Comparison of ENCODE assay signal across 7 cellular contexts in the genomic region with DNA sequence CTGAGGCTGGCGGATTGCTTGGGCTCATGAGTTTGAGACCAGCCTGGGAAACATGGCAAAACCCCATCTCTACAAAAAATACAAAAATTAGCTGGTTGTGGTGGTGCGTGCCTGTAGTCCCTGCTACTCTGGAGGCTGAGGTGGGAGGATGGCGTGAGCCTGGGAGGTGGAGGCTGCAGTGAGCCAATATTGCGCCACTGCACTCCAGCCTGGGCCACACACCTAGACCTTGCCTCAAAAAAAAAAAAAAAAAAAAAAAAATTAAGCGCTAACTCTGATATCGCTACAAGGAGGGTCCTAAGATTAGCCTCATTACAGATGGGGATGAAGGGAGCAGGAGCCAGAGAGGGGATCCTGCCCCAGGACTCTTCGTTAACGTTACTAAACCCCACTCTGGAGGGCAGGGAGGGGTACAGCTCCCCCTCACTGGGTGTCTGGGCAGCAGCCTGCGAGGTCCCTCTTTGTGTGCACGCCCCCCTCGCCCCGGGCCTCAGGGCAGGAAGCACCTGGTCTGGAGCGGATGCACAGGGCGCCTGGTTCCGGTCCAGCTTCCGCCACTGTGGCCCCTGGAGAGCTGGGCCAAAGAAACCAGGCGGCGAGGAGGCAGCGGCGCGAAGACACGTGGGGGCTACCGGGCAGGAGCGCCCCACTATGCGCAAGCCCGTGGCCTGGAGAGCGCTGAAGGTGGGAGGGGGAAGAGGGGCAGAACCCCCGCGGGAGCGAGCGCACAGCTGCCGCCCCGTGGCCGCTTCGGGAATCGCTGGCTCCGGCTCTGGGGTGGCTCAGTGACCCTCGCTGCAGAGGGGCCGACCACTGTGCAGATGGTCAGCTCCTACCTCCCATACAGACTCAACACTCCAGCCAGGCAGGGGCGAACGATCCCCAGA. TPM values are rescaled to one million over a fixed set of nuclear protein-coding genes. Genes with fewer than 3 reads are reported as not detected.
DNase-seq lines count a peak whose midpoint lies in the region; ATAC-seq and TF ChIP-seq lines count a peak whose summit lies in the region.

No MANE protein-coding gene starts in this region.

- DNase-seq in LNCaP clone FGC (ENCODE audit: low read depth) (no peak), osteocyte (ENCODE audit: extremely low spot score, unreplicated experiment) (no peak), HPDE6-E6E7 (ENCODE audit: extremely low spot score) (no peak)
- DNase-seq in activated T-cell treated with anti-CD3 and anti-CD28 coated beads, Interleukin-2, amount 50 U/mL, for 1 hour, result peak; percentile 78

- peaks cover 4% of the 10 kb centered on the region for H3K27me3 Mint-ChIP-seq in osteocyte (ENCODE audit: unreplicated experiment)

- no peaks in the 10 kb centered on the region for H3K9me3 Mint-ChIP-seq in osteocyte (ENCODE audit: unreplicated experiment)

- ATAC-seq in esophagus mucosa (peak; percentile 42), HG02588 (IDR thresholded peaks at IDR 0.05; ENCODE audit: unreplicated experiment) (no peak)

- peaks cover 4% of the 10 kb centered on the region for H3K4me1 Mint-ChIP-seq in osteocyte (ENCODE audit: unreplicated experiment)

- peak; percentile 66 for TF ChIP-seq POLR2A in GM18951 (IDR thresholded peaks at IDR 0.05; ENCODE audit: extremely low read depth, insufficient read depth, insufficient read length)

- in situ Hi-C loops in GM18951 (cut with MboI; ENCODE audit: low sequenced_read_pairs, unreplicated experiment), result no loop called here

- H3K27ac Mint-ChIP-seq in osteocyte (ENCODE audit: unreplicated experiment), result no peak overlapping the region

- no peak overlapping the region for H3K4me3 ChIP-seq in LNCaP clone FGC (ENCODE audit: low read depth, low read length)

- no peaks in the 10 kb centered on the region for H3K36me3 Mint-ChIP-seq in osteocyte (ENCODE audit: unreplicated experiment)

- TF ChIP-seq CTCF in LNCaP clone FGC (IDR thresholded peaks at IDR 0.05; ENCODE audit: control insufficient read depth, extremely low read depth, insufficient read depth) (peak; percentile 79), osteocyte (IDR thresholded peaks at IDR 0.05) (peak; percentile 64)

- no peak overlapping the region for H3K4me3 Mint-ChIP-seq in osteocyte (ENCODE audit: unreplicated experiment)

RNA-seq across cellular contexts. Expression of a gene that starts 1.5 kb away (rescaled TPM):
- total RNA-seq in esophagus mucosa (1.4 TPM), osteocyte (not detected in 2 replicates)

RNA-seq across cellular contexts. Expression of a gene that starts 12.3 kb away (rescaled TPM):
- total RNA-seq in esophagus mucosa, result 23.8 TPM
- total RNA-seq in osteocyte, result 37.4 and 43.1 TPM in 2 replicates

RNA-seq across cellular contexts. Expression of a gene that starts 13.9 kb away (rescaled TPM):
- 40.0 TPM for total RNA-seq in esophagus mucosa
- total RNA-seq in osteocyte, result 40.4 and 45.1 TPM in 2 replicates

RNA-seq across cellular contexts. Expression of a gene that starts 46.0 kb away (rescaled TPM):
- total RNA-seq in esophagus mucosa, result 46.0 TPM
- 48.5 and 50.5 TPM in 2 replicates for total RNA-seq in osteocyte

RNA-seq across cellular contexts. Expression of a gene that starts 46.0 kb away (rescaled TPM):
- total RNA-seq in esophagus mucosa (97.7 TPM), osteocyte (109 and 148 TPM in 2 replicates)
